In the genomic region with DNA sequence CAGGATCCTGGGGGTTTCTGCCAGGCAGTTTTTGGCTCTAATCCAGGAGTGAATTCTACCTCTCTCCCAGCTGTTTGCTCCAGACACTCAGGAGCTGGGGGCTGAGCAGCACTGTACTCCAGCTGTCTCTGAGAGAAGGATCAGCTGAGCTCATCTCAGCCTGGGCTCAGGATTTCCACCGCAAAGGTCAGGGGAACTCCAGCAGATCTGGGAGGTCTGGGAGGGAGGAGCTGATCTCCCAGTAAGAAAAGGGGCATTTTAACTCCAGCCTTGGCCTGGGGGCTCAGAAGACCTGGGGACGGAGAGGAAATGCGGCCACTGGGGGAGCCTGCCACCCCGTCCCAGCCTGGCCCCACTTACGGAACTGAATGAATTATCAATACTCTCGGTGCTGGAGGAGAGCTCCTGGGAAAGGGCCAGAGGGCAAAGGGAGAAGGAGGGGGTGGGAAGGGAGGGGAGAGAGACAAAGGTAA, we compare ENCODE assay signal across 9 cellular contexts. TPM values are rescaled to one million over a fixed set of nuclear protein-coding genes. Genes with fewer than 3 reads are reported as not detected.
A peak's percentile ranks its signal among the peaks of the same experiment; 100 is the strongest.
DNase-seq lines count a peak whose midpoint lies in the region; ATAC-seq and TF ChIP-seq lines count a peak whose summit lies in the region.
"Had no signal": no experiment of that assay in that cellular context is flagged by ENCODE, and none has a peak within 500 bp of the region (broad histone marks: within the 10 kb centered on the region; RNA-seq: fewer than 3 reads in every experiment).

No MANE protein-coding gene starts in this region.

- H3K27ac Mint-ChIP-seq in osteocyte (ENCODE audit: unreplicated experiment): peak overlapping the region; percentile 87

- peaks cover 45% of the 10 kb centered on the region for H3K36me3 Mint-ChIP-seq in osteocyte (ENCODE audit: unreplicated experiment)

- no peaks in the 10 kb centered on the region for H3K9me3 Mint-ChIP-seq in osteocyte (ENCODE audit: unreplicated experiment)

- no peak for TF ChIP-seq CTCF in Peyer's patch (IDR thresholded peaks at IDR 0.05)
- no peak for TF ChIP-seq CTCF in fibroblast of villous mesenchyme (IDR thresholded peaks at IDR 0.05; ENCODE audit: insufficient read depth, low read depth, low read length)
- TF ChIP-seq CTCF in osteocyte (IDR thresholded peaks at IDR 0.05): no peak

- DNase-seq in D341Med (ENCODE audit: low spot score) (peak; percentile 77), Peyer's patch (no peak), fibroblast of villous mesenchyme (ENCODE audit: low read depth) (peak; percentile 90), osteocyte (ENCODE audit: extremely low spot score, unreplicated experiment) (no peak), retina (no peak), A172 (ENCODE audit: low spot score) (no peak)
- no peak for DNase-seq in stimulated activated naive CD8-positive, alpha-beta T cell treated with anti-CD3 and anti-CD28 coated beads, Interleukin-15, Interleukin-2, amounts not matched to agents 100 U/mL and 50 U/mL, for 24 hours
- DNase-seq: NCI-H524 treated with DMSO at 0.1 percent for 48 hours had no signal

- H3K4me1 ChIP-seq in Peyer's patch: peaks cover 0 to 42% (median 3%) of the 10 kb centered on the region in 4 donors

- no peak for ATAC-seq in HG02678 (IDR thresholded peaks at IDR 0.05; ENCODE audit: unreplicated experiment)
- ATAC-seq in stimulated activated naive CD8-positive, alpha-beta T cell treated with anti-CD3 and anti-CD28 coated beads, Interleukin-15, Interleukin-2, amounts not matched to agents 100 U/mL and 50 U/mL, for 24 hours: no peak

- peak overlapping the region; percentile 39 to 92 (median 62) for H3K27ac ChIP-seq in Peyer's patch

- H3K9me3 ChIP-seq in Peyer's patch: no peaks in the 10 kb centered on the region

- TF ChIP-seq POLR2A in Peyer's patch (IDR thresholded peaks at IDR 0.05): no peak

- H3K4me3 ChIP-seq in Peyer's patch (no peak overlapping the region), fibroblast of villous mesenchyme (ENCODE audit: low read depth, low read length) (no peak overlapping the region)

- no peaks in the 10 kb centered on the region for H3K27me3 Mint-ChIP-seq in osteocyte (ENCODE audit: unreplicated experiment)

- peaks cover 0 to 70% (median 0%) of the 10 kb centered on the region in 3 donors for H3K36me3 ChIP-seq in Peyer's patch

- H3K4me3 Mint-ChIP-seq in osteocyte (ENCODE audit: unreplicated experiment): peak overlapping the region; percentile 9

- peaks cover 59% of the 10 kb centered on the region for H3K4me1 Mint-ChIP-seq in osteocyte (ENCODE audit: unreplicated experiment)

- H3K27me3 ChIP-seq in Peyer's patch: no peaks in the 10 kb centered on the region

RNA-seq across cellular contexts. Expression of gene PI4KB, which starts 17.3 kb away (rescaled TPM):
- 100 to 1,000 TPM in 1 of 4 donors, 10 to 100 TPM in 3; 68.0 to 147 (median 83.7) TPM for total RNA-seq in Peyer's patch
- 61.2 and 85.5 TPM in 2 replicates for total RNA-seq in fibroblast of villous mesenchyme
- 66.9 and 74.1 TPM in 2 replicates for total RNA-seq in osteocyte
- 86.6 and 99.4 TPM in 2 replicates for total RNA-seq in A172 (2014; rRNA removed; shearing (Covaris generic))

RNA-seq across cellular contexts. Expression of gene ZNF687, which starts 27.8 kb away (rescaled TPM):
- total RNA-seq in Peyer's patch (10 to 100 TPM; 30.5 to 53.5 (median 38.5) TPM), fibroblast of villous mesenchyme (12.6 and 16.4 TPM in 2 replicates), osteocyte (23.7 and 25.9 TPM in 2 replicates)
- 34.7 and 36.2 TPM in 2 replicates for total RNA-seq in A172 (2014; rRNA removed; shearing (Covaris generic))

RNA-seq across cellular contexts. Expression of gene RFX5, which starts 37.2 kb away (rescaled TPM):
- total RNA-seq in Peyer's patch: 100 to 1,000 TPM in 1 of 4 donors, 10 to 100 TPM in 3; 35.6 to 187 (median 42.0) TPM
- 34.8 and 58.7 TPM in 2 replicates for total RNA-seq in fibroblast of villous mesenchyme
- 36.7 and 37.9 TPM in 2 replicates for total RNA-seq in osteocyte
- 73.0 and 104 TPM in 2 replicates for total RNA-seq in A172 (2014; rRNA removed; shearing (Covaris generic))

RNA-seq across cellular contexts. Expression of gene PSMD4, which starts 55.4 kb away (rescaled TPM):
- total RNA-seq in Peyer's patch (100 to 1,000 TPM in 2 of 4 donors, 10 to 100 TPM in 2; 84.6 to 153 (median 103) TPM), fibroblast of villous mesenchyme (135 and 139 TPM in 2 replicates), osteocyte (133 and 150 TPM in 2 replicates)
- total RNA-seq in A172 (2014; rRNA removed; shearing (Covaris generic)): 568 and 570 TPM in 2 replicates

Comparison
In these comparisons a context has a peak if more than half of its experiments do, and no peak if none do; other contexts are left out.
1. DNase-seq: peak in D341Med (single experiment) and fibroblast of villous mesenchyme (single experiment); none in Peyer's patch (0 of 3), osteocyte (single experiment), retina (single experiment), A172 (single experiment) and stimulated activated naive CD8-positive, alpha-beta T cell treated with anti-CD3 and anti-CD28 coated beads, Interleukin-15, Interleukin-2, amounts not matched to agents 100 U/mL and 50 U/mL, for 24 hours (single experiment).